1 cellular context compared by ENCODE assay signal in genomic region chr10:6211341-6212265, GRCh38.
TF ChIP-seq lines count a peak whose summit lies in the region.

No MANE protein-coding gene starts in this region.

TF ChIP-seq in A549, 52 proteins besides CTCF, POLR2A, EP300 and RAD21 (continued from another document):
- TF ChIP-seq, protein P1, sequence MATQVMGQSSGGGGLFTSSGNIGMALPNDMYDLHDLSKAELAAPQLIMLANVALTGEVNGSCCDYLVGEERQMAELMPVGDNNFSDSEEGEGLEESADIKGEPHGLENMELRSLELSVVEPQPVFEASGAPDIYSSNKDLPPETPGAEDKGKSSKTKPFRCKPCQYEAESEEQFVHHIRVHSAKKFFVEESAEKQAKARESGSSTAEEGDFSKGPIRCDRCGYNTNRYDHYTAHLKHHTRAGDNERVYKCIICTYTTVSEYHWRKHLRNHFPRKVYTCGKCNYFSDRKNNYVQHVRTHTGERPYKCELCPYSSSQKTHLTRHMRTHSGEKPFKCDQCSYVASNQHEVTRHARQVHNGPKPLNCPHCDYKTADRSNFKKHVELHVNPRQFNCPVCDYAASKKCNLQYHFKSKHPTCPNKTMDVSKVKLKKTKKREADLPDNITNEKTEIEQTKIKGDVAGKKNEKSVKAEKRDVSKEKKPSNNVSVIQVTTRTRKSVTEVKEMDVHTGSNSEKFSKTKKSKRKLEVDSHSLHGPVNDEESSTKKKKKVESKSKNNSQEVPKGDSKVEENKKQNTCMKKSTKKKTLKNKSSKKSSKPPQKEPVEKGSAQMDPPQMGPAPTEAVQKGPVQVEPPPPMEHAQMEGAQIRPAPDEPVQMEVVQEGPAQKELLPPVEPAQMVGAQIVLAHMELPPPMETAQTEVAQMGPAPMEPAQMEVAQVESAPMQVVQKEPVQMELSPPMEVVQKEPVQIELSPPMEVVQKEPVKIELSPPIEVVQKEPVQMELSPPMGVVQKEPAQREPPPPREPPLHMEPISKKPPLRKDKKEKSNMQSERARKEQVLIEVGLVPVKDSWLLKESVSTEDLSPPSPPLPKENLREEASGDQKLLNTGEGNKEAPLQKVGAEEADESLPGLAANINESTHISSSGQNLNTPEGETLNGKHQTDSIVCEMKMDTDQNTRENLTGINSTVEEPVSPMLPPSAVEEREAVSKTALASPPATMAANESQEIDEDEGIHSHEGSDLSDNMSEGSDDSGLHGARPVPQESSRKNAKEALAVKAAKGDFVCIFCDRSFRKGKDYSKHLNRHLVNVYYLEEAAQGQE (IDR thresholded peaks at IDR 0.05), result no peak
- TF ChIP-seq USF2 (IDR thresholded peaks at IDR 0.05) (peak; percentile 35), TFCP2L1 (CRISPR knock-in tag; IDR thresholded peaks at IDR 0.05) (no peak), EHF (CRISPR knock-in tag; IDR thresholded peaks at IDR 0.05) (no peak), NR3C1 (IDR thresholded peaks at IDR 0.05) (no peak), JUN (IDR thresholded peaks at IDR 0.05) (peak in 1 of 2 experiments; percentile 3; a peak in 1 of 5 replicates), HOXB5 (CRISPR knock-in tag; IDR thresholded peaks at IDR 0.05) (no peak)
